19 cellular contexts compared by ENCODE assay signal in genomic region chr9:125608488-125609224, GRCh38.
A peak's percentile ranks its signal among the peaks of the same experiment; 100 is the strongest.
DNase-seq lines count a peak whose midpoint lies in the region; ATAC-seq lines count a peak whose summit lies in the region.
"Had no signal": no experiment of that assay in that cellular context is flagged by ENCODE, and none has a peak within 500 bp of the region (broad histone marks: within the 10 kb centered on the region; RNA-seq: fewer than 3 reads in every experiment).

No MANE protein-coding gene starts in this region.

- peaks cover 45% of the 10 kb centered on the region for H3K4me1 Mint-ChIP-seq in stimulated activated naive CD8-positive, alpha-beta T cell treated with anti-CD3 and anti-CD28 coated beads, Interleukin-15, Interleukin-2, amounts not matched to agents 100 ng/mL and 50 ng/mL, for 24 hours (ENCODE audit: low read depth)
- H3K4me1 Mint-ChIP-seq in stimulated activated naive CD8-positive, alpha-beta T cell treated with anti-CD3 and anti-CD28 coated beads, Interleukin-15, amount 100 ng/mL, for 72 hours = peaks cover 44% of the 10 kb centered on the region
- H3K4me1 Mint-ChIP-seq in activated naive CD8-positive, alpha-beta T cell treated with anti-CD3 and anti-CD28 coated beads for 36 hours = peaks cover 44% of the 10 kb centered on the region
- H3K4me1 Mint-ChIP-seq in activated CD4-positive, alpha-beta memory T cell treated with anti-CD3 and anti-CD28 coated beads, Interleukin-2, amount 10 ng/mL, durations not matched to agents 7 days and 5 days = peaks cover 7% of the 10 kb centered on the region

- peak overlapping the region; percentile 87 for H3K27ac Mint-ChIP-seq in stimulated activated naive CD8-positive, alpha-beta T cell treated with anti-CD3 and anti-CD28 coated beads, Interleukin-15, Interleukin-2, amounts not matched to agents 100 ng/mL and 50 ng/mL, for 24 hours
- peak overlapping the region in 1 of 2 donors; percentile 44 for H3K27ac Mint-ChIP-seq in stimulated activated naive CD8-positive, alpha-beta T cell treated with anti-CD3 and anti-CD28 coated beads, Interleukin-15, amount 100 ng/mL, for 72 hours
- H3K27ac Mint-ChIP-seq in activated naive CD8-positive, alpha-beta T cell treated with anti-CD3 and anti-CD28 coated beads for 36 hours = peak overlapping the region; percentile 72
- no peak overlapping the region for H3K27ac Mint-ChIP-seq in activated CD4-positive, alpha-beta memory T cell treated with anti-CD3 and anti-CD28 coated beads, Interleukin-2, amount 10 ng/mL, durations not matched to agents 7 days and 5 days
- H3K27ac Mint-ChIP-seq: activated B cell treated with CpG ODN at 0.5 μM for 24 hours; T-helper 2 cell treated with Interferon-gamma antibody and Interleukin-4, amounts not matched to agents 5 μg/mL and 100 μg/mL, for 36 hours; type B pancreatic cell had no signal

- CTCF ChIA-PET in activated CD4-positive, alpha-beta memory T cell treated with anti-CD3 and anti-CD28 coated beads, Interleukin-2, amount 10 ng/mL, durations not matched to agents 7 days and 5 days (lab: Charles Lee) = interaction anchor here (1.1 kb wide), 1 partner anchor 201 kb away, joined by 3 read pairs; no protein-coding TSS in a partner anchor

- H3K9me3 Mint-ChIP-seq in stimulated activated naive CD8-positive, alpha-beta T cell treated with anti-CD3 and anti-CD28 coated beads, Interleukin-15, Interleukin-2, amounts not matched to agents 100 ng/mL and 50 ng/mL, for 24 hours = no peaks in the 10 kb centered on the region
- H3K9me3 Mint-ChIP-seq in stimulated activated naive CD8-positive, alpha-beta T cell treated with anti-CD3 and anti-CD28 coated beads, Interleukin-15, amount 100 ng/mL, for 72 hours = no peaks in the 10 kb centered on the region
- peaks cover 3% of the 10 kb centered on the region for H3K9me3 Mint-ChIP-seq in activated naive CD8-positive, alpha-beta T cell treated with anti-CD3 and anti-CD28 coated beads for 36 hours
- H3K9me3 Mint-ChIP-seq in activated CD4-positive, alpha-beta memory T cell treated with anti-CD3 and anti-CD28 coated beads, Interleukin-2, amount 10 ng/mL, durations not matched to agents 7 days and 5 days = peaks cover 3% of the 10 kb centered on the region
- H3K9me3 Mint-ChIP-seq: activated B cell treated with CpG ODN at 0.5 μM for 24 hours; T-helper 2 cell treated with Interferon-gamma antibody and Interleukin-4, amounts not matched to agents 5 μg/mL and 100 μg/mL, for 36 hours; type B pancreatic cell had no signal

- peaks cover 7% of the 10 kb centered on the region for H3K36me3 Mint-ChIP-seq in stimulated activated naive CD8-positive, alpha-beta T cell treated with anti-CD3 and anti-CD28 coated beads, Interleukin-15, Interleukin-2, amounts not matched to agents 100 ng/mL and 50 ng/mL, for 24 hours (ENCODE audit: low read depth)
- H3K36me3 Mint-ChIP-seq in activated naive CD8-positive, alpha-beta T cell treated with anti-CD3 and anti-CD28 coated beads for 36 hours = peaks cover 15% of the 10 kb centered on the region
- H3K36me3 Mint-ChIP-seq in activated CD4-positive, alpha-beta memory T cell treated with anti-CD3 and anti-CD28 coated beads, Interleukin-2, amount 10 ng/mL, durations not matched to agents 7 days and 5 days (ENCODE audit: low read depth) = peaks cover 3% of the 10 kb centered on the region
- H3K36me3 Mint-ChIP-seq: type B pancreatic cell had no signal

- DNase-seq in stimulated activated naive CD8-positive, alpha-beta T cell treated with anti-CD3 and anti-CD28 coated beads, Interleukin-15, amount 100 ng/mL, for 72 hours = no peak
- no peak for DNase-seq in activated naive CD8-positive, alpha-beta T cell treated with anti-CD3 and anti-CD28 coated beads for 36 hours
- DNase-seq in iris pigment epithelial cell (ENCODE audit: low read depth) (peak; percentile 74), middle frontal gyrus (ENCODE audit: extremely low spot score, low spot score) (no peak), NCI-H510A (lab: John Stamatoyannopoulos, UW) (no peak)
- DNase-seq in activated CD4-positive, alpha-beta memory T cell treated with anti-CD3 and anti-CD28 coated beads, Interleukin-2, amount 10 ng/mL, durations not matched to agents 7 days and 5 days = no peak
- DNase-seq: activated B cell treated with CpG ODN at 0.5 μM for 24 hours; aorta; foreskin keratinocyte; Kasumi-1; NCI-H1105; PC-9; retina; stimulated activated naive CD4-positive, alpha-beta T cell treated with Interleukin-2 at 50 U/mL for 16 hours had no signal

- POLR2A ChIA-PET in activated CD4-positive, alpha-beta memory T cell treated with anti-CD3 and anti-CD28 coated beads, Interleukin-2, amount 10 ng/mL, durations not matched to agents 7 days and 5 days (lab: Charles Lee) = no interaction called here

- H3K4me3 Mint-ChIP-seq in stimulated activated naive CD8-positive, alpha-beta T cell treated with anti-CD3 and anti-CD28 coated beads, Interleukin-15, Interleukin-2, amounts not matched to agents 100 ng/mL and 50 ng/mL, for 24 hours = no peak overlapping the region
- peak overlapping the region in 1 of 2 donors; percentile 55 for H3K4me3 Mint-ChIP-seq in stimulated activated naive CD8-positive, alpha-beta T cell treated with anti-CD3 and anti-CD28 coated beads, Interleukin-15, amount 100 ng/mL, for 72 hours
- H3K4me3 Mint-ChIP-seq in activated naive CD8-positive, alpha-beta T cell treated with anti-CD3 and anti-CD28 coated beads for 36 hours = no peak overlapping the region
- H3K4me3 Mint-ChIP-seq in activated CD4-positive, alpha-beta memory T cell treated with anti-CD3 and anti-CD28 coated beads, Interleukin-2, amount 10 ng/mL, durations not matched to agents 7 days and 5 days = no peak overlapping the region
- H3K4me3 Mint-ChIP-seq: activated B cell treated with CpG ODN at 0.5 μM for 24 hours; T-helper 2 cell treated with Interferon-gamma antibody and Interleukin-4, amounts not matched to agents 5 μg/mL and 100 μg/mL, for 36 hours; type B pancreatic cell had no signal

- no peak for ATAC-seq in stimulated activated naive CD8-positive, alpha-beta T cell treated with anti-CD3 and anti-CD28 coated beads, Interleukin-15, amount 100 ng/mL, for 72 hours
- ATAC-seq in HG03378 (IDR thresholded peaks at IDR 0.05; ENCODE audit: unreplicated experiment) = no peak
- ATAC-seq: foreskin keratinocyte, HCT116 had no signal

- no peaks in the 10 kb centered on the region for H3K27me3 Mint-ChIP-seq in stimulated activated naive CD8-positive, alpha-beta T cell treated with anti-CD3 and anti-CD28 coated beads, Interleukin-15, Interleukin-2, amounts not matched to agents 100 ng/mL and 50 ng/mL, for 24 hours
- H3K27me3 Mint-ChIP-seq in stimulated activated naive CD8-positive, alpha-beta T cell treated with anti-CD3 and anti-CD28 coated beads, Interleukin-15, amount 100 ng/mL, for 72 hours = no peaks in the 10 kb centered on the region
- no peaks in the 10 kb centered on the region for H3K27me3 Mint-ChIP-seq in activated naive CD8-positive, alpha-beta T cell treated with anti-CD3 and anti-CD28 coated beads for 36 hours
- no peaks in the 10 kb centered on the region for H3K27me3 Mint-ChIP-seq in activated CD4-positive, alpha-beta memory T cell treated with anti-CD3 and anti-CD28 coated beads, Interleukin-2, amount 10 ng/mL, durations not matched to agents 7 days and 5 days
- H3K27me3 Mint-ChIP-seq: activated B cell treated with CpG ODN at 0.5 μM for 24 hours, type B pancreatic cell had no signal
